1 cellular context compared by ENCODE assay signal in the genomic region with DNA sequence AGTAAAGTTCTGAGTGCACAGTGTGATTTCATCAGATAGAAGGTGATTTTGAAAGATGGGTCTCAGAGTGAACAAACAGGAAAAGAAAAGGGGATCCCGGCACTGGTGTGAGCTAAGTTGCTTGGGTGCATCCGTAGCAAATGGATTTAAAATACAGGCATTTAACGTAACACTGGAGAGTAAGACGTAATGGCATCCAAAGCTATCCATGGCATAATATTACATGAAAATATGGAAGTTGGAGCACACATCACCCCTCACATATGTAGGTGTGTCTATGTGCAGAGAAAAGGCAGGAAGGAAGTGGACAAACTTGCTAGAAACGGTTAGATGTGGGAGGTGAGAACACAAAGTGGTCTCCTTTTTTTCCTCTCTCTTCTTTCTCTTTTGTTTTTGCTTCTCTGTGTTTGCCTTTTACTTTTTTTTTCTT.
TF ChIP-seq lines count a peak whose summit lies in the region.

No MANE protein-coding gene starts in this region.

TF ChIP-seq in GM23338, 12 proteins besides CTCF, POLR2A, EP300 and RAD21 (continued from another document):
- TF ChIP-seq, protein P1, sequence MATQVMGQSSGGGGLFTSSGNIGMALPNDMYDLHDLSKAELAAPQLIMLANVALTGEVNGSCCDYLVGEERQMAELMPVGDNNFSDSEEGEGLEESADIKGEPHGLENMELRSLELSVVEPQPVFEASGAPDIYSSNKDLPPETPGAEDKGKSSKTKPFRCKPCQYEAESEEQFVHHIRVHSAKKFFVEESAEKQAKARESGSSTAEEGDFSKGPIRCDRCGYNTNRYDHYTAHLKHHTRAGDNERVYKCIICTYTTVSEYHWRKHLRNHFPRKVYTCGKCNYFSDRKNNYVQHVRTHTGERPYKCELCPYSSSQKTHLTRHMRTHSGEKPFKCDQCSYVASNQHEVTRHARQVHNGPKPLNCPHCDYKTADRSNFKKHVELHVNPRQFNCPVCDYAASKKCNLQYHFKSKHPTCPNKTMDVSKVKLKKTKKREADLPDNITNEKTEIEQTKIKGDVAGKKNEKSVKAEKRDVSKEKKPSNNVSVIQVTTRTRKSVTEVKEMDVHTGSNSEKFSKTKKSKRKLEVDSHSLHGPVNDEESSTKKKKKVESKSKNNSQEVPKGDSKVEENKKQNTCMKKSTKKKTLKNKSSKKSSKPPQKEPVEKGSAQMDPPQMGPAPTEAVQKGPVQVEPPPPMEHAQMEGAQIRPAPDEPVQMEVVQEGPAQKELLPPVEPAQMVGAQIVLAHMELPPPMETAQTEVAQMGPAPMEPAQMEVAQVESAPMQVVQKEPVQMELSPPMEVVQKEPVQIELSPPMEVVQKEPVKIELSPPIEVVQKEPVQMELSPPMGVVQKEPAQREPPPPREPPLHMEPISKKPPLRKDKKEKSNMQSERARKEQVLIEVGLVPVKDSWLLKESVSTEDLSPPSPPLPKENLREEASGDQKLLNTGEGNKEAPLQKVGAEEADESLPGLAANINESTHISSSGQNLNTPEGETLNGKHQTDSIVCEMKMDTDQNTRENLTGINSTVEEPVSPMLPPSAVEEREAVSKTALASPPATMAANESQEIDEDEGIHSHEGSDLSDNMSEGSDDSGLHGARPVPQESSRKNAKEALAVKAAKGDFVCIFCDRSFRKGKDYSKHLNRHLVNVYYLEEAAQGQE (IDR thresholded peaks at IDR 0.05; ENCODE audit: unreplicated experiment) = no peak
- TF ChIP-seq, protein P2, sequence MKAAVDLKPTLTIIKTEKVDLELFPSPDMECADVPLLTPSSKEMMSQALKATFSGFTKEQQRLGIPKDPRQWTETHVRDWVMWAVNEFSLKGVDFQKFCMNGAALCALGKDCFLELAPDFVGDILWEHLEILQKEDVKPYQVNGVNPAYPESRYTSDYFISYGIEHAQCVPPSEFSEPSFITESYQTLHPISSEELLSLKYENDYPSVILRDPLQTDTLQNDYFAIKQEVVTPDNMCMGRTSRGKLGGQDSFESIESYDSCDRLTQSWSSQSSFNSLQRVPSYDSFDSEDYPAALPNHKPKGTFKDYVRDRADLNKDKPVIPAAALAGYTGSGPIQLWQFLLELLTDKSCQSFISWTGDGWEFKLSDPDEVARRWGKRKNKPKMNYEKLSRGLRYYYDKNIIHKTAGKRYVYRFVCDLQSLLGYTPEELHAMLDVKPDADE (IDR thresholded peaks at IDR 0.05) = no peak
- no peak for TF ChIP-seq ZNF331 (CRISPR knock-in tag; IDR thresholded peaks at IDR 0.05; ENCODE audit: low read depth)
